ENCODE assay signal across 16 cellular contexts in the genomic region with DNA sequence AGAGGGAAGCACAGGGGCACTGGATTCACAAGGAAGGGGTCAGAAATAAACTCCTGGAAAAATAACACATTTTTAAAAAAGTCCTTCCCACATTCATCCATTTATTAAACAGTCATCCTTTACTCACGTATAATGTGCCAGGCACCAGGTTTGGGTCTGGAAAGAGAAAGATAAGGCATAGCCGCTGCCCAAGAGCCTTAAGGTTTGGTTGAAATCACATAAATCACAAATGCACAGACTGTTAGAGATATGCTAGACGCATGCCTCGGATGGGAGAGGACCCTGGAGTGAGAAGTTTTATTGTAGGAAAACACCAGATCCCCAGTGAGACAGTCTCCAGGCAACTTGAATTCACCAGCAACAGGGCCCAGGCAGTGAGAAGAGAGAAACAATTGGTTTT.
DNase-seq lines count a peak whose midpoint lies in the region; ATAC-seq and TF ChIP-seq lines count a peak whose summit lies in the region.
"Had no signal": no experiment of that assay in that cellular context is flagged by ENCODE, and none has a peak within 500 bp of the region (broad histone marks: within the 10 kb centered on the region; RNA-seq: fewer than 3 reads in every experiment).

No MANE protein-coding gene starts in this region.

- H3K4me1 Mint-ChIP-seq in activated T-cell treated with anti-CD3 and anti-CD28 coated beads, Interleukin-2, amount 50 U/mL, for 72 hours (ENCODE audit: low read depth) = peaks cover 75% of the 10 kb centered on the region
- H3K4me1 Mint-ChIP-seq in GM23338 = peaks cover 29% of the 10 kb centered on the region
- H3K4me1 Mint-ChIP-seq in activated T-helper 17 cell treated with anti-CD3 and anti-CD28 coated beads, Interleukin-2, amount 50 U/mL, for 72 hours = peaks cover 62% of the 10 kb centered on the region
- peaks cover 59% of the 10 kb centered on the region for H3K4me1 Mint-ChIP-seq in stimulated activated memory B cell treated with anti-CD40 and anti-IgM and Interleukin-4, amounts not matched to agents 10 μg/mL and 1 μg/mL and 100 μg/mL, for 72 hours

- ATAC-seq in activated T-cell treated with anti-CD3 and anti-CD28 coated beads, Interleukin-2, amount 50 U/mL, for 72 hours (replicated peaks in 1 of 2) = no peak
- ATAC-seq in GM23338 (peak; percentile 29; the same call in 1 of the 3 replicates), HG02884 (IDR thresholded peaks at IDR 0.05; ENCODE audit: unreplicated experiment) (no peak)
- no peak for ATAC-seq in activated T-helper 17 cell treated with anti-CD3 and anti-CD28 coated beads, Interleukin-2, amount 50 U/mL, for 72 hours (replicated peaks)
- ATAC-seq in stimulated activated memory B cell treated with anti-CD40 and anti-IgM and Interleukin-4, amounts not matched to agents 10 μg/mL and 1 μg/mL and 100 μg/mL, for 72 hours = no peak

- H3K4me3 Mint-ChIP-seq in activated T-cell treated with anti-CD3 and anti-CD28 coated beads, Interleukin-2, amount 50 U/mL, for 72 hours = peak overlapping the region in 1 of 2 donors; percentile 83
- H3K4me3 Mint-ChIP-seq in GM23338 = no peak overlapping the region
- peak overlapping the region; percentile 57 for H3K4me3 Mint-ChIP-seq in activated T-helper 17 cell treated with anti-CD3 and anti-CD28 coated beads, Interleukin-2, amount 50 U/mL, for 72 hours
- no peak overlapping the region for H3K4me3 Mint-ChIP-seq in stimulated activated memory B cell treated with anti-CD40 and anti-IgM and Interleukin-4, amounts not matched to agents 10 μg/mL and 1 μg/mL and 100 μg/mL, for 72 hours
- H3K4me3 Mint-ChIP-seq: CD14-positive monocyte had no signal

- H3K27me3 Mint-ChIP-seq in activated T-cell treated with anti-CD3 and anti-CD28 coated beads, Interleukin-2, amount 50 U/mL, for 72 hours (ENCODE audit: low read depth) = no peaks in the 10 kb centered on the region
- peaks cover 4% of the 10 kb centered on the region for H3K27me3 Mint-ChIP-seq in GM23338 (ENCODE audit: insufficient read depth, low read depth, poor library complexity)
- H3K27me3 Mint-ChIP-seq in activated T-helper 17 cell treated with anti-CD3 and anti-CD28 coated beads, Interleukin-2, amount 50 U/mL, for 72 hours = no peaks in the 10 kb centered on the region
- H3K27me3 Mint-ChIP-seq in stimulated activated memory B cell treated with anti-CD40 and anti-IgM and Interleukin-4, amounts not matched to agents 10 μg/mL and 1 μg/mL and 100 μg/mL, for 72 hours = no peaks in the 10 kb centered on the region

- H3K9me2 ChIP-seq in GM23338 (ENCODE audit: insufficient read depth) = peaks cover 14% of the 10 kb centered on the region

- H3K36me3 ChIP-seq in GM23338 (ENCODE audit: insufficient read depth) (no peaks in the 10 kb centered on the region), uterus (no peaks in the 10 kb centered on the region)

- H3K4me3 ChIP-seq in GM23338 = no peak overlapping the region
- no peak overlapping the region for H3K4me3 ChIP-seq in uterus

- H3K4me2 ChIP-seq in GM23338 = peak overlapping the region; percentile 39; the same call in 1 of the 2 replicates

- H3K9me3 Mint-ChIP-seq in activated T-cell treated with anti-CD3 and anti-CD28 coated beads, Interleukin-2, amount 50 U/mL, for 72 hours = peaks cover 4 to 8% of the 10 kb centered on the region in 2 donors
- no peaks in the 10 kb centered on the region; the same call in 2 of the 3 replicates for H3K9me3 Mint-ChIP-seq in GM23338
- peaks cover 15% of the 10 kb centered on the region for H3K9me3 Mint-ChIP-seq in activated T-helper 17 cell treated with anti-CD3 and anti-CD28 coated beads, Interleukin-2, amount 50 U/mL, for 72 hours
- peaks cover 5% of the 10 kb centered on the region for H3K9me3 Mint-ChIP-seq in stimulated activated memory B cell treated with anti-CD40 and anti-IgM and Interleukin-4, amounts not matched to agents 10 μg/mL and 1 μg/mL and 100 μg/mL, for 72 hours

- intact Hi-C loops in uterus (cut with DNase I; ENCODE audit: low total_unique reads) = no loop called here

- TF ChIP-seq CTCF in GM23338 (conservative IDR thresholded peaks at IDR 0.05; ENCODE audit: low read depth in 2 of 2) (no peak), uterus (IDR thresholded peaks at IDR 0.05) (no peak)

- H4K20me1 ChIP-seq in GM23338 (replicated peaks; ENCODE audit: insufficient read depth) = no peaks in the 10 kb centered on the region

- peak overlapping the region; percentile 99 for H3K27ac Mint-ChIP-seq in activated T-cell treated with anti-CD3 and anti-CD28 coated beads, Interleukin-2, amount 50 U/mL, for 72 hours
- no peak overlapping the region; the same call in 1 of the 2 replicates for H3K27ac Mint-ChIP-seq in GM23338
- peak overlapping the region; percentile 84 for H3K27ac Mint-ChIP-seq in activated T-helper 17 cell treated with anti-CD3 and anti-CD28 coated beads, Interleukin-2, amount 50 U/mL, for 72 hours
- H3K27ac Mint-ChIP-seq in stimulated activated memory B cell treated with anti-CD40 and anti-IgM and Interleukin-4, amounts not matched to agents 10 μg/mL and 1 μg/mL and 100 μg/mL, for 72 hours = peak overlapping the region; percentile 60
- H3K27ac Mint-ChIP-seq: CD14-positive monocyte had no signal

- H3K27me3 ChIP-seq in GM23338 (ENCODE audit: insufficient read depth) (no peaks in the 10 kb centered on the region), uterus (no peaks in the 10 kb centered on the region)

- H3K9me3 ChIP-seq in uterus = no peaks in the 10 kb centered on the region

- H3F3A ChIP-seq in GM23338 (replicated peaks; ENCODE audit: low read depth) = no peaks in the 10 kb centered on the region

- H3K4me1 ChIP-seq in GM23338 (ENCODE audit: insufficient read depth) (peaks cover 18% of the 10 kb centered on the region), uterus (no peaks in the 10 kb centered on the region)

- peaks cover 1 to 22% of the 10 kb centered on the region in 2 donors for H3K36me3 Mint-ChIP-seq in activated T-cell treated with anti-CD3 and anti-CD28 coated beads, Interleukin-2, amount 50 U/mL, for 72 hours (ENCODE audit: insufficient read depth in 2 of 2)
- H3K36me3 Mint-ChIP-seq in GM23338 (ENCODE audit: low read depth) = no peaks in the 10 kb centered on the region
- H3K36me3 Mint-ChIP-seq in activated T-helper 17 cell treated with anti-CD3 and anti-CD28 coated beads, Interleukin-2, amount 50 U/mL, for 72 hours (ENCODE audit: low read depth) = peaks cover 5% of the 10 kb centered on the region
- H3K36me3 Mint-ChIP-seq in stimulated activated memory B cell treated with anti-CD40 and anti-IgM and Interleukin-4, amounts not matched to agents 10 μg/mL and 1 μg/mL and 100 μg/mL, for 72 hours = no peaks in the 10 kb centered on the region
- H3K36me3 Mint-ChIP-seq: CD14-positive monocyte had no signal

- H3K27ac ChIP-seq in GM23338 (ENCODE audit: low read depth) = no peak overlapping the region
- no peak overlapping the region for H3K27ac ChIP-seq in uterus

- no peak overlapping the region for H2AFZ ChIP-seq in GM23338

- H3K79me2 ChIP-seq in GM23338 (replicated peaks; ENCODE audit: insufficient read depth) = no peaks in the 10 kb centered on the region

- TF ChIP-seq POLR2A in uterus (IDR thresholded peaks at IDR 0.05) = no peak

- no peak for DNase-seq in activated T-cell treated with anti-CD3 and anti-CD28 coated beads, Interleukin-2, amount 50 U/mL, for 72 hours
- no peak for DNase-seq in activated T-cell treated with anti-CD3 and anti-CD28 coated beads for 4 hours
- DNase-seq in GM23338 (ENCODE audit: low spot score) = peak; percentile 5
- no peak for DNase-seq in NCI-H2107 (lab: John Stamatoyannopoulos, UW)
- DNase-seq in uterus = no peak
- DNase-seq: EL, H7, KG1, NCI-H1417 treated with DMSO at 0.1 percent for 48 hours, NCI-H1930, NCI-H2171, NCI-H82 had no signal
